Comparison of ENCODE assay signal across 12 cellular contexts in genomic region chr6:6614096-6614964, GRCh38. TPM values are rescaled to one million over a fixed set of nuclear protein-coding genes. Genes with fewer than 3 reads are reported as not detected.
A peak's percentile ranks its signal among the peaks of the same experiment; 100 is the strongest.
DNase-seq lines count a peak whose midpoint lies in the region; ATAC-seq, FAIRE-seq and TF ChIP-seq lines count a peak whose summit lies in the region.
"Had no signal": no experiment of that assay in that cellular context is flagged by ENCODE, and none has a peak within 500 bp of the region (broad histone marks: within the 10 kb centered on the region; RNA-seq: fewer than 3 reads in every experiment).

No MANE protein-coding gene starts in this region.

- FAIRE-seq in GM19239 (lab: Jason Lieb, UNC): no peak

- H3K27ac Mint-ChIP-seq in CD8-positive, alpha-beta T cell: peak overlapping the region; percentile 94
- H3K27ac Mint-ChIP-seq in activated CD4-positive, alpha-beta memory T cell treated with anti-CD3 and anti-CD28 coated beads, Interleukin-2, amount 10 ng/mL, durations not matched to agents 7 days and 5 days: peak overlapping the region; percentile 95

- peaks cover 68% of the 10 kb centered on the region for H3K4me1 ChIP-seq in CD8-positive, alpha-beta T cell (ENCODE audit: insufficient read depth, low read length)
- peaks cover 2% of the 10 kb centered on the region for H3K4me1 ChIP-seq in rectal smooth muscle tissue (ENCODE audit: control insufficient read depth, insufficient read depth, low read length)
- H3K4me1 ChIP-seq: Caco-2 had no signal

- no peaks in the 10 kb centered on the region for H3K36me3 Mint-ChIP-seq in CD8-positive, alpha-beta T cell
- H3K36me3 Mint-ChIP-seq in activated CD4-positive, alpha-beta memory T cell treated with anti-CD3 and anti-CD28 coated beads, Interleukin-2, amount 10 ng/mL, durations not matched to agents 7 days and 5 days (ENCODE audit: low read depth): peaks cover 21% of the 10 kb centered on the region

- H3K27me3 Mint-ChIP-seq in CD8-positive, alpha-beta T cell (ENCODE audit: low read depth): no peaks in the 10 kb centered on the region
- H3K27me3 Mint-ChIP-seq in activated CD4-positive, alpha-beta memory T cell treated with anti-CD3 and anti-CD28 coated beads, Interleukin-2, amount 10 ng/mL, durations not matched to agents 7 days and 5 days: no peaks in the 10 kb centered on the region

- peak; percentile 53 for ATAC-seq in CD8-positive, alpha-beta T cell
- ATAC-seq in GM21447 (IDR thresholded peaks at IDR 0.05; ENCODE audit: unreplicated experiment): no peak
- ATAC-seq in HG02840 (IDR thresholded peaks at IDR 0.05; ENCODE audit: low FRiP score, unreplicated experiment): no peak
- no peak for ATAC-seq in left ventricle myocardium superior
- ATAC-seq: PC-3 had no signal

- DNase-seq in CD8-positive, alpha-beta T cell: peak in 3 of 7 experiments; percentile 46 to 63 (median 58)
- DNase-seq in activated CD4-positive, alpha-beta memory T cell treated with anti-CD3 and anti-CD28 coated beads, Interleukin-2, amount 10 ng/mL, durations not matched to agents 7 days and 5 days: peak; percentile 76
- DNase-seq in GM19239 (ENCODE audit: insufficient read length, low spot score): no peak
- DNase-seq in left ventricle myocardium superior: no peak
- DNase-seq: amniotic stem cell, Caco-2, NCI-H146, PC-3 had no signal

- no peaks in the 10 kb centered on the region for H3K27me3 ChIP-seq in CD8-positive, alpha-beta T cell (ENCODE audit: insufficient read depth, low read length)
- H3K27me3 ChIP-seq in rectal smooth muscle tissue (ENCODE audit: control insufficient read depth, insufficient read depth, low read length): no peaks in the 10 kb centered on the region

- POLR2A ChIA-PET in CD8-positive, alpha-beta T cell (lab: Charles Lee): interaction anchor here (0.6 to 1.7 kb wide), 5 partner anchors 9 to 1002 kb away, joined by 3 to 5 read pairs (median 3); no protein-coding TSS in a partner anchor
- POLR2A ChIA-PET in activated CD4-positive, alpha-beta memory T cell treated with anti-CD3 and anti-CD28 coated beads, Interleukin-2, amount 10 ng/mL, durations not matched to agents 7 days and 5 days (lab: Charles Lee): interaction anchor here (0.8 to 5.0 kb wide), 13 partner anchors 9 to 128 kb away, joined by 3 to 42 read pairs (median 4); no protein-coding TSS in a partner anchor

- no peak for TF ChIP-seq CTCF in CD8-positive, alpha-beta T cell (IDR thresholded peaks at IDR 0.05)

- H3K4me3 Mint-ChIP-seq in CD8-positive, alpha-beta T cell: peak overlapping the region; percentile 78
- peak overlapping the region; percentile 63 for H3K4me3 Mint-ChIP-seq in activated CD4-positive, alpha-beta memory T cell treated with anti-CD3 and anti-CD28 coated beads, Interleukin-2, amount 10 ng/mL, durations not matched to agents 7 days and 5 days

- peaks cover 69% of the 10 kb centered on the region for H3K4me1 Mint-ChIP-seq in CD8-positive, alpha-beta T cell (ENCODE audit: low read depth)
- peaks cover 68% of the 10 kb centered on the region for H3K4me1 Mint-ChIP-seq in activated CD4-positive, alpha-beta memory T cell treated with anti-CD3 and anti-CD28 coated beads, Interleukin-2, amount 10 ng/mL, durations not matched to agents 7 days and 5 days

- CTCF ChIA-PET in CD8-positive, alpha-beta T cell (lab: Charles Lee): interaction anchor here (0.9 kb wide), 1 partner anchor 63 kb away, joined by 3 read pairs; no protein-coding TSS in a partner anchor
- CTCF ChIA-PET in activated CD4-positive, alpha-beta memory T cell treated with anti-CD3 and anti-CD28 coated beads, Interleukin-2, amount 10 ng/mL, durations not matched to agents 7 days and 5 days (lab: Charles Lee): interaction anchor here (0.5 to 2.2 kb wide), 9 partner anchors 9 to 1055 kb away, joined by 3 to 7 read pairs (median 3); no protein-coding TSS in a partner anchor

- intact Hi-C loops in CD8-positive, alpha-beta T cell (cut with DNase I, micrococcal nuclease): loop anchor here (2.0 to 5.0 kb wide), 2 partner anchors 44 to 57 kb away; no protein-coding TSS in a partner anchor
- intact Hi-C loops in left ventricle myocardium superior (cut with micrococcal nuclease): no loop called here

- no peaks in the 10 kb centered on the region for H3K9me3 ChIP-seq in CD8-positive, alpha-beta T cell (ENCODE audit: low read length)
- H3K9me3 ChIP-seq: Caco-2 had no signal

- no peaks in the 10 kb centered on the region for H3K36me3 ChIP-seq in CD8-positive, alpha-beta T cell (ENCODE audit: insufficient read depth, low read length)
- no peaks in the 10 kb centered on the region for H3K36me3 ChIP-seq in rectal smooth muscle tissue (ENCODE audit: control insufficient read depth, insufficient read depth, low read length)

- H3K9ac ChIP-seq in rectal smooth muscle tissue (ENCODE audit: low read length): no peak overlapping the region

- no peaks in the 10 kb centered on the region for H3K9me3 Mint-ChIP-seq in CD8-positive, alpha-beta T cell
- H3K9me3 Mint-ChIP-seq in activated CD4-positive, alpha-beta memory T cell treated with anti-CD3 and anti-CD28 coated beads, Interleukin-2, amount 10 ng/mL, durations not matched to agents 7 days and 5 days: peaks cover 6% of the 10 kb centered on the region

- H3K27ac ChIP-seq in CD8-positive, alpha-beta T cell (ENCODE audit: low read depth, low read length): peak overlapping the region; percentile 85
- peak overlapping the region; percentile 31 for H3K27ac ChIP-seq in cingulate gyrus (ENCODE audit: low read depth, low read length)
- no peak overlapping the region for H3K27ac ChIP-seq in rectal smooth muscle tissue (ENCODE audit: low read depth, low read length)

- peak overlapping the region; percentile 41 for H3K4me3 ChIP-seq in CD8-positive, alpha-beta T cell (ENCODE audit: low read depth, low read length)
- H3K4me3 ChIP-seq in rectal smooth muscle tissue (ENCODE audit: low read length): peak overlapping the region; percentile 42

RNA-seq across cellular contexts. Expression of gene LY86, which starts 25.8 kb away (rescaled TPM):
- total RNA-seq in CD8-positive, alpha-beta T cell: under 1 TPM in 1 of 2 experiments, not detected in 1; 0.62 TPM
- 1 to 10 TPM; 1.7 to 2.2 TPM for total RNA-seq in activated CD4-positive, alpha-beta memory T cell treated with anti-CD3 and anti-CD28 coated beads, Interleukin-2, amount 10 ng/mL, durations not matched to agents 7 days and 5 days
- 1.1 TPM for total RNA-seq in left ventricle myocardium superior
- total RNA-seq: Caco-2, PC-3 had no signal
